27 cellular contexts compared by ENCODE assay signal in the genomic region with DNA sequence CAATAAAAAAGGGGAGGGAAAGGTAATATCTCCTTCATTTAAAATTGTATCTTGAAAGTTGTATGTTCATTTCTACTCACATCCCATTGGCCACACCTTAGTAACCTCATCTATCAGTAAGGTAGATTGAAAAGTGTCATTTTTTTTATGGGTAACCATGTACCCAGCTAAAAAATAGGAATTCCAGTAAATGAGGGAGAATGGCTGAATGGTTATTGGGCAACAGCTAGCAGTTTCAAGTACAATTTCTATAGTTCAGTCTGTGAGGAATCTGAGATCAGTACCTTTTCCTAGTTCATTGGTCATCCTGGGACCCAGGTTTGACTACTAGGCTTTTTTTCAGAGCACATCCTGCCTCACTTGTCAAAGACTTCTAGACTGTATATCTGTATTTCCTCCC. TPM values are rescaled to one million over a fixed set of nuclear protein-coding genes. Genes with fewer than 3 reads are reported as not detected.
DNase-seq lines count a peak whose midpoint lies in the region; ATAC-seq, FAIRE-seq and TF ChIP-seq lines count a peak whose summit lies in the region.
"Had no signal": no experiment of that assay in that cellular context is flagged by ENCODE, and none has a peak within 500 bp of the region (broad histone marks: within the 10 kb centered on the region; RNA-seq: fewer than 3 reads in every experiment).

No MANE protein-coding gene starts in this region.

- H3K27me3 ChIP-seq in mammary epithelial cell (ENCODE audit: insufficient read depth, low read length) (no peaks in the 10 kb centered on the region), GM12878 (replicated peaks in 1 of 2; ENCODE audit: control insufficient read depth in 2 of 2, insufficient read depth in 2 of 2, low read length in 1 of 2) (no peaks in the 10 kb centered on the region), H9 (ENCODE audit: insufficient read depth, low read length) (no peaks in the 10 kb centered on the region)
- H3K27me3 ChIP-seq: body of pancreas, foreskin keratinocyte, upper lobe of right lung had no signal

- no peak overlapping the region for H2AFZ ChIP-seq in mammary epithelial cell (ENCODE audit: low read depth, low read length)
- H2AFZ ChIP-seq in GM12878 (ENCODE audit: control insufficient read depth, low read depth, low read length) = no peak overlapping the region
- H2AFZ ChIP-seq in H9 (ENCODE audit: low read length) = no peak overlapping the region

- H3T11ph ChIP-seq in H9 (ENCODE audit: low read length) = no peak overlapping the region

- H3K4me3 Mint-ChIP-seq in MCF 10A (ENCODE audit: unreplicated experiment) (peak overlapping the region; percentile 21), H9 (no peak overlapping the region)
- H3K4me3 Mint-ChIP-seq in activated naive CD8-positive, alpha-beta T cell treated with anti-CD3 and anti-CD28 coated beads for 36 hours = no peak overlapping the region
- H3K4me3 Mint-ChIP-seq: activated CD4-positive, alpha-beta memory T cell treated with anti-CD3 and anti-CD28 coated beads for 36 hours; B cell had no signal

- H3K36me3 Mint-ChIP-seq in MCF 10A (ENCODE audit: insufficient read depth, unreplicated experiment) (peaks cover 9% of the 10 kb centered on the region), H9 (ENCODE audit: insufficient read depth in 1 of 3, low read depth in 3 of 3) (no peaks in the 10 kb centered on the region; a peak in 1 of 7 replicates)
- peaks cover 11% of the 10 kb centered on the region for H3K36me3 Mint-ChIP-seq in activated naive CD8-positive, alpha-beta T cell treated with anti-CD3 and anti-CD28 coated beads for 36 hours
- H3K36me3 Mint-ChIP-seq: immature natural killer cell had no signal

- H3K9me3 ChIP-seq in mammary epithelial cell (replicated peaks; ENCODE audit: insufficient read depth, low read length) (no peaks in the 10 kb centered on the region), GM12878 (replicated peaks; ENCODE audit: control insufficient read depth, insufficient read depth, low read length) (no peaks in the 10 kb centered on the region), mucosa of descending colon (no peaks in the 10 kb centered on the region), H9 (ENCODE audit: control insufficient read depth, low read depth, low read length) (no peaks in the 10 kb centered on the region)
- H3K9me3 ChIP-seq: body of pancreas, upper lobe of right lung had no signal

- H4K8ac ChIP-seq in H9 (replicated peaks; ENCODE audit: insufficient read length, low read depth, low read length) = no peak overlapping the region

- H3K4me1 Mint-ChIP-seq in MCF 10A (ENCODE audit: insufficient read depth, unreplicated experiment) (peaks cover 19% of the 10 kb centered on the region), H9 (peaks cover 8 to 9% of the 10 kb centered on the region in 2 experiments)
- peaks cover 62% of the 10 kb centered on the region for H3K4me1 Mint-ChIP-seq in activated naive CD8-positive, alpha-beta T cell treated with anti-CD3 and anti-CD28 coated beads for 36 hours

- H3K4me2 ChIP-seq in mammary epithelial cell (ENCODE audit: insufficient read depth, low read depth, low read length) = no peak overlapping the region
- H3K4me2 ChIP-seq in GM12878 (ENCODE audit: control insufficient read depth, insufficient read depth) = no peak overlapping the region
- H3K4me2 ChIP-seq in H9 (ENCODE audit: insufficient read depth, insufficient read length, low read length) = no peak overlapping the region

- CTCF ChIA-PET in MCF 10A (lab: Yijun Ruan, JAX) (interaction anchor here (0.6 to 5.6 kb wide), 8 partner anchors 9 to 1628 kb away, joined by 3 to 18 read pairs (median 3); no protein-coding TSS in a partner anchor), mammary epithelial cell (lab: Charles Lee; ENCODE audit: low non-redundant PET) (interaction anchor here (0.6 kb wide), 1 partner anchor 348 kb away, joined by 3 read pairs; no protein-coding TSS in a partner anchor), GM12878 (lab: Yijun Ruan, JAX) (interaction anchor here (0.7 to 2.4 kb wide), 7 partner anchors 9 to 100 kb away, joined by 3 to 6 read pairs (median 3); a partner anchor contains a TSS)

- H3K56ac ChIP-seq in H9 (ENCODE audit: insufficient read length, low read depth, low read length) = no peak overlapping the region

- peak; percentile 32; the same call in 1 of the 3 replicates for ATAC-seq in GM12878
- peak; percentile 17 for ATAC-seq in mucosa of descending colon
- no peak for ATAC-seq in GM18861 (IDR thresholded peaks at IDR 0.05; ENCODE audit: unreplicated experiment)
- ATAC-seq: upper lobe of right lung had no signal

- no peak for TF ChIP-seq RAD21 in GM12878 (IDR thresholded peaks at IDR 0.05; ENCODE audit: insufficient read depth, low read depth, low read length)

- TF ChIP-seq POLR2A in GM12878 (IDR thresholded peaks at IDR 0.05; ENCODE audit: low read depth, low read length) = no peak

- FAIRE-seq in GM12878 (lab: Jason Lieb, UNC) = peak; percentile 56

- H2BK15ac ChIP-seq in H9 (ENCODE audit: low read depth, low read length) = no peak overlapping the region

- no peak overlapping the region for H2BK5ac ChIP-seq in H9 (ENCODE audit: insufficient read length, low read length)

- H4K91ac ChIP-seq in H9 (ENCODE audit: insufficient read length, low read depth, low read length) = no peak overlapping the region

- H3K9ac ChIP-seq in mammary epithelial cell (ENCODE audit: insufficient read depth, low read length) (no peak overlapping the region), GM12878 (ENCODE audit: control insufficient read depth, insufficient read depth, low read length) (no peak overlapping the region), H9 (ENCODE audit: extremely low read depth, insufficient read length, low read length) (no peak overlapping the region)

- H3K4ac ChIP-seq in H9 (ENCODE audit: low read depth, low read length) = no peak overlapping the region

- no TSS peak for BruUV-seq in MCF 10A (replicated peaks; lab: Mats Ljungman, UMichigan)
- no TSS peak for BruUV-seq in mammary epithelial cell (replicated peaks; lab: Mats Ljungman, UMichigan)
- BruUV-seq in GM12878 (replicated peaks; lab: Mats Ljungman, UMichigan) = no TSS peak

- H2BK20ac ChIP-seq in H9 (ENCODE audit: low read depth, low read length, poor library complexity, severe bottlenecking) = no peak overlapping the region

- no peaks in the 10 kb centered on the region for H3K36me3 ChIP-seq in mammary epithelial cell (ENCODE audit: insufficient read depth, low read length)
- H3K36me3 ChIP-seq in GM12878 (ENCODE audit: control insufficient read depth in 2 of 2, insufficient read depth in 2 of 2, low read length in 1 of 2) = peaks cover 0 to 7% of the 10 kb centered on the region in 2 experiments; a peak in 1 of 4 replicates
- H3K36me3 ChIP-seq in mucosa of descending colon (ENCODE audit: low read depth) = no peaks in the 10 kb centered on the region
- H3K36me3 ChIP-seq: upper lobe of right lung had no signal

- H3K27ac Mint-ChIP-seq in MCF 10A (ENCODE audit: low read depth, unreplicated experiment) (peak overlapping the region; percentile 63), H9 (no peak overlapping the region)
- no peak overlapping the region for H3K27ac Mint-ChIP-seq in activated naive CD8-positive, alpha-beta T cell treated with anti-CD3 and anti-CD28 coated beads for 36 hours
- H3K27ac Mint-ChIP-seq: activated CD4-positive, alpha-beta memory T cell treated with anti-CD3 and anti-CD28 coated beads for 36 hours; B cell had no signal

- no peak overlapping the region for H3K14ac ChIP-seq in H9 (ENCODE audit: insufficient read depth, low read length)

- no peaks in the 10 kb centered on the region for H3K23me2 ChIP-seq in H9 (ENCODE audit: insufficient read length, low read depth, low read length, poor library complexity, severe bottlenecking)

- dilution Hi-C loops in mammary epithelial cell (cut with HindIII; ENCODE audit: low sequenced_read_pairs) = no loop called here

- no peaks in the 10 kb centered on the region for H3K79me1 ChIP-seq in H9 (ENCODE audit: insufficient read depth, low read depth, low read length, poor library complexity, severe bottlenecking)

- H3K4me3 ChIP-seq in mammary epithelial cell (replicated peaks in 1 of 3; ENCODE audit: insufficient read depth in 1 of 3, low read depth in 2 of 3, low read length in 3 of 3) (no peak overlapping the region), GM12878 (no peak overlapping the region), mucosa of descending colon (no peak overlapping the region)
- H3K4me3 ChIP-seq: body of pancreas, upper lobe of right lung had no signal

- no peak for DNase-seq in MCF 10A (ENCODE audit: unreplicated experiment)
- DNase-seq in mammary epithelial cell = no peak
- no peak for DNase-seq in GM12878 (ENCODE audit: low read depth, low spot score)
- DNase-seq in mucosa of descending colon = no peak
- no peak for DNase-seq in H9
- DNase-seq in NCI-H1092 (lab: John Stamatoyannopoulos, UW) = no peak
- no peak for DNase-seq in activated naive CD8-positive, alpha-beta T cell treated with anti-CD3 and anti-CD28 coated beads for 36 hours
- DNase-seq: activated CD4-positive, alpha-beta memory T cell treated with anti-CD3 and anti-CD28 coated beads for 36 hours; activated CD8-positive, alpha-beta memory T cell treated with anti-CD3 and anti-CD28 coated beads, Interleukin-2, amount 50 U/mL, for 48 hours; body of pancreas; COR-L47; effector memory CD4-positive, alpha-beta T cell; GF-D8; H7; hippocampal formation; immature natural killer cell; NCI-H2029 treated with DMSO at 0.1 percent for 48 hours; NCI-H748 treated with DMSO at 0.1 percent for 48 hours; Right ventricle myocardium superior; stimulated activated CD4-positive, alpha-beta T cell treated with anti-CD3 and anti-CD28 coated beads, Interleukin-1b, Interleukin-23, amount 100 ng/mL, for 48 hours; substantia nigra; T1000; upper lobe of right lung had no signal

- in situ Hi-C loops in mammary epithelial cell (cut with MboI; ENCODE audit: low sequenced_read_pairs in 2 of 2) (no loop called here), GM12878 (cut with MboI) (no loop called here)

- POLR2A ChIA-PET in MCF 10A (lab: Yijun Ruan, JAX) (interaction anchor here (0.6 to 2.5 kb wide), 11 partner anchors 13 to 699 kb away, joined by 3 to 27 read pairs (median 3); a partner anchor contains a TSS), GM12878 (lab: Charles Lee) (interaction anchor here (0.5 to 1.4 kb wide), 3 partner anchors 13 to 244 kb away, joined by 3 to 4 read pairs (median 3); no protein-coding TSS in a partner anchor)

- H3K27ac ChIP-seq in mammary epithelial cell (ENCODE audit: insufficient read depth, low read depth, low read length) = no peak overlapping the region
- no peak overlapping the region for H3K27ac ChIP-seq in GM12878 (ENCODE audit: control insufficient read depth, insufficient read depth)
- no peak overlapping the region for H3K27ac ChIP-seq in H9 (ENCODE audit: insufficient read length, low read depth, low read length)
- H3K27ac ChIP-seq: foreskin keratinocyte, HL-60, upper lobe of right lung had no signal

- H3K9me3 Mint-ChIP-seq in MCF 10A (ENCODE audit: unreplicated experiment) = no peaks in the 10 kb centered on the region
- no peaks in the 10 kb centered on the region; a peak in 1 of 5 replicates for H3K9me3 Mint-ChIP-seq in H9
- no peaks in the 10 kb centered on the region for H3K9me3 Mint-ChIP-seq in activated naive CD8-positive, alpha-beta T cell treated with anti-CD3 and anti-CD28 coated beads for 36 hours
- H3K9me3 Mint-ChIP-seq: activated CD4-positive, alpha-beta memory T cell treated with anti-CD3 and anti-CD28 coated beads for 36 hours; immature natural killer cell had no signal

- no peak overlapping the region for H4K5ac ChIP-seq in H9 (ENCODE audit: insufficient read length, low read depth, low read length)

- H3K27me3 Mint-ChIP-seq in MCF 10A (ENCODE audit: insufficient read depth, unreplicated experiment) (no peaks in the 10 kb centered on the region), H9 (ENCODE audit: low read depth) (no peaks in the 10 kb centered on the region)
- H3K27me3 Mint-ChIP-seq in activated naive CD8-positive, alpha-beta T cell treated with anti-CD3 and anti-CD28 coated beads for 36 hours = no peaks in the 10 kb centered on the region
- H3K27me3 Mint-ChIP-seq: activated CD4-positive, alpha-beta memory T cell treated with anti-CD3 and anti-CD28 coated beads for 36 hours; B cell had no signal

- no peak for TF ChIP-seq EP300 in GM12878 (IDR thresholded peaks at IDR 0.05; ENCODE audit: borderline replicate concordance in 1 of 2, control insufficient read depth in 1 of 2, low read depth in 2 of 2, low read length in 2 of 2)

- H3K4me1 ChIP-seq in mammary epithelial cell (ENCODE audit: insufficient read depth, low read length) (peaks cover 10% of the 10 kb centered on the region), GM12878 (ENCODE audit: control insufficient read depth, insufficient read depth, low read length) (no peaks in the 10 kb centered on the region), mucosa of descending colon (ENCODE audit: low read depth) (peaks cover 10% of the 10 kb centered on the region), H9 (ENCODE audit: insufficient read depth, low read length) (peaks cover 5% of the 10 kb centered on the region)

- intact Hi-C loops in MCF 10A (cut with micrococcal nuclease) (no loop called here), mammary epithelial cell (cut with micrococcal nuclease) (no loop called here), GM12878 (cut with micrococcal nuclease; ENCODE audit: unreplicated experiment) (no loop called here), mucosa of descending colon (cut with DNase I, micrococcal nuclease) (no loop called here)

- RAD21 ChIA-PET in GM12878 (lab: Charles Lee; ENCODE audit: unreplicated experiment) = interaction anchor here (1.0 to 2.9 kb wide), 3 partner anchors 20 to 311 kb away, joined by 3 to 7 read pairs (median 4); no protein-coding TSS in a partner anchor

- peaks cover 84% of the 10 kb centered on the region for H3K79me2 ChIP-seq in mammary epithelial cell (ENCODE audit: insufficient read depth, low read length)
- peaks cover 55% of the 10 kb centered on the region for H3K79me2 ChIP-seq in GM12878 (ENCODE audit: control insufficient read depth, insufficient read depth, low read length)
- peaks cover 23% of the 10 kb centered on the region; the same call in 1 of the 2 replicates for H3K79me2 ChIP-seq in H9 (ENCODE audit: insufficient read depth, low read length)

- no peak overlapping the region for H2BK12ac ChIP-seq in H9 (ENCODE audit: insufficient read length, low read depth, low read length)

- H3K23ac ChIP-seq in H9 (ENCODE audit: insufficient read length, low read depth, low read length) = no peak overlapping the region

- SMC1A ChIA-PET in GM12878 (lab: Charles Lee; ENCODE audit: uncharacterized antibody, unreplicated experiment) = interaction anchor here (0.8 to 1.7 kb wide), 8 partner anchors 8 to 59 kb away, joined by 3 to 5 read pairs (median 4); no protein-coding TSS in a partner anchor

- H4K20me1 ChIP-seq in mammary epithelial cell (ENCODE audit: insufficient read depth, low read length) (no peaks in the 10 kb centered on the region), GM12878 (ENCODE audit: control insufficient read depth, insufficient read depth) (no peaks in the 10 kb centered on the region), H9 (ENCODE audit: control insufficient read depth, insufficient read depth, insufficient read length) (no peaks in the 10 kb centered on the region)

- H3K18ac ChIP-seq in H9 (ENCODE audit: insufficient read length, low read depth, low read length) = no peak overlapping the region

- H2AK5ac ChIP-seq in H9 (ENCODE audit: insufficient read length, low read length) = no peak overlapping the region

- TF ChIP-seq CTCF in MCF 10A (IDR thresholded peaks at IDR 0.05; ENCODE audit: unreplicated experiment) = no peak
- TF ChIP-seq CTCF in mammary epithelial cell (conservative IDR thresholded peaks at IDR 0.05 in 1 of 2, IDR thresholded peaks at IDR 0.05 in 1 of 2; ENCODE audit: extremely low read depth in 1 of 2, insufficient read depth in 1 of 2, low read depth in 1 of 2, low read length in 2 of 2) = no peak
- no peak for TF ChIP-seq CTCF in GM12878 (IDR thresholded peaks at IDR 0.05 in 2 of 3, conservative IDR thresholded peaks at IDR 0.05 in 1 of 3; ENCODE audit: control insufficient read depth in 2 of 3, extremely low read depth in 1 of 3, insufficient read depth in 1 of 3, low read depth in 3 of 3, low read length in 3 of 3)
- TF ChIP-seq CTCF in mucosa of descending colon (IDR thresholded peaks at IDR 0.05) = no peak
- no peak for TF ChIP-seq CTCF in H9 (conservative IDR thresholded peaks at IDR 0.05)

- no peak overlapping the region for H2BK120ac ChIP-seq in H9 (ENCODE audit: low read depth, low read length, poor library complexity, severe bottlenecking)

RNA-seq across cellular contexts. Expression of a gene that starts 28.3 kb away (rescaled TPM):
- total RNA-seq in MCF 10A (2022) (41.0 and 46.4 TPM in 2 replicates), mammary epithelial cell (10 to 100 TPM; 35.2 to 41.5 TPM), GM12878 (2014; rRNA removed) (38.2 and 43.6 TPM in 2 replicates), GM12878 (2014; rRNA removed; fragmentation: Illumina TruSeq; extraction: Trizol) (59.3 and 61.5 TPM in 2 replicates), GM12878 (2021) (39.4 and 41.1 TPM in 2 replicates), mucosa of descending colon (10 to 100 TPM; 49.7 to 78.0 (median 75.8) TPM), H9 (2021) (60.8 and 66.6 TPM in 2 replicates)
- polyA plus RNA-seq in mammary epithelial cell (8.3 TPM), GM12878 (2011; rRNA removed) (29.0 and 48.5 TPM in 2 replicates), GM12878 (2014; fragmentation: Illumina TruSeq; extraction: Trizol) (34.3 and 42.9 TPM in 2 replicates), GM12878 (2014; fragmentation: Nextera tagmentation; extraction: Ambion mirVana) (1 to 10 TPM; 8.3 to 9.5 TPM), GM12878 (2014; rRNA removed) (17.2 and 18.6 TPM in 2 replicates), GM12878 (2016; fragmentation: Nextera tagmentation; extraction: Ambion mirVana) (10 to 100 TPM; 18.2 to 24.2 TPM)
- polyA minus RNA-seq in mammary epithelial cell = 19.4 TPM
- 223 and 233 TPM in 2 replicates for total RNA-seq in GM12878 (2013; cell fraction: nucleolus; rRNA removed)
- polyA plus RNA-seq in GM12878 (2011; ENCODE audit: low read depth) = 12.7 TPM
- 6.4 and 7.9 TPM in 2 replicates for polyA plus RNA-seq in GM12878 (2011; cell fraction: cytosol; rRNA removed)
- 79.7 and 85.1 TPM in 2 replicates for polyA plus RNA-seq in GM12878 (2011; cell fraction: nucleus; rRNA removed)
- polyA plus RNA-seq in GM12878 (2012) = 20.3 and 28.3 TPM in 2 replicates
- polyA minus RNA-seq in GM12878 (2011; rRNA and poly(A)+ RNA removed) = 33.7 and 44.9 TPM in 2 replicates
- 15.9 and 17.9 TPM in 2 replicates for polyA minus RNA-seq in GM12878 (2011; cell fraction: cytosol; rRNA and poly(A)+ RNA removed)
- polyA minus RNA-seq in GM12878 (2011; cell fraction: nucleus; rRNA and poly(A)+ RNA removed) = 92.0 and 133 TPM in 2 replicates
- total RNA-seq in activated naive CD8-positive, alpha-beta T cell treated with anti-CD3 and anti-CD28 coated beads for 36 hours = 10 to 100 TPM; 46.2 to 48.5 TPM
